8 cellular contexts compared by ENCODE assay signal in genomic region chr7:66740980-66741705, GRCh38. TPM values are rescaled to one million over a fixed set of nuclear protein-coding genes. Genes with fewer than 3 reads are reported as not detected.
DNase-seq lines count a peak whose midpoint lies in the region; ATAC-seq and TF ChIP-seq lines count a peak whose summit lies in the region.
"Not testable (repeated sequence)": the region's sequence is repeated elsewhere in the genome, so short reads cannot be mapped to it uniquely, and the experiment has no call there.

No MANE protein-coding gene starts in this region.

- H3K4me3 Mint-ChIP-seq in CD8-positive, alpha-beta memory T cell, result peak overlapping the region; percentile 93 to 97 (median 95)

- TF ChIP-seq CTCF in PC-9 (conservative IDR thresholded peaks at IDR 0.05), result not testable (repeated sequence)
- TF ChIP-seq CTCF in esophagus squamous epithelium (IDR thresholded peaks at IDR 0.05), result peak in 1 of 6 experiments; percentile 4

- H3K4me1 Mint-ChIP-seq in CD8-positive, alpha-beta memory T cell, result peaks cover 38 to 77% (median 47%) of the 10 kb centered on the region in 3 donors

- H3K4me3 ChIP-seq in CD8-positive, alpha-beta memory T cell (ENCODE audit: low read length), result peak overlapping the region; percentile 79
- peak overlapping the region; percentile 71 for H3K4me3 ChIP-seq in PC-9
- H3K4me3 ChIP-seq in esophagus squamous epithelium, result peak overlapping the region; percentile 86 to 99 (median 93)
- peak overlapping the region; percentile 67 for H3K4me3 ChIP-seq in mononuclear cell (ENCODE audit: low read length)

- not testable (repeated sequence) for H3K36me3 ChIP-seq in CD8-positive, alpha-beta memory T cell (ENCODE audit: insufficient read depth, low read length); PC-9 (ENCODE audit: low read depth)
- H3K36me3 ChIP-seq in esophagus squamous epithelium, result peaks cover 0 to 27% (median 0%) of the 10 kb centered on the region in 3 donors

- H3K27me3 Mint-ChIP-seq in CD8-positive, alpha-beta memory T cell, result not testable (repeated sequence)

- peak overlapping the region; percentile 95 for H3K27ac ChIP-seq in CD8-positive, alpha-beta memory T cell (ENCODE audit: low read depth, low read length)
- H3K27ac ChIP-seq in PC-9, result peak overlapping the region; percentile 62
- peak overlapping the region; percentile 98 to 100 (median 100) for H3K27ac ChIP-seq in esophagus squamous epithelium

- peak overlapping the region; percentile 84 for H3K4me2 ChIP-seq in PC-9

- 0 to 2% methylated on average over 2 to 5 of the region's 54 CpGs for WGBS in esophagus squamous epithelium, 2 donors

- H3K4me1 ChIP-seq in CD8-positive, alpha-beta memory T cell (ENCODE audit: insufficient read depth, low read length), result not testable (repeated sequence)
- H3K4me1 ChIP-seq in PC-9 (replicated peaks; ENCODE audit: insufficient read depth) (peaks cover 13% of the 10 kb centered on the region; the same call in 1 of the 2 replicates), esophagus squamous epithelium (peaks cover 11 to 63% (median 13%) of the 10 kb centered on the region in 3 donors), mononuclear cell (ENCODE audit: insufficient read depth, low read length) (peaks cover 53% of the 10 kb centered on the region)

- intact Hi-C loops in PC-9 (cut with micrococcal nuclease; ENCODE audit: unreplicated experiment), result loop anchor here (2.0 to 5.0 kb wide), 2 partner anchors 58 to 256 kb away; partner anchors contain the start of genes SBDS and TYW1
- intact Hi-C loops in esophagus squamous epithelium (cut with DNase I), result not testable (repeated sequence)

- H3K9me2 ChIP-seq in PC-9 (ENCODE audit: insufficient read depth), result not testable (repeated sequence)

- H3F3A ChIP-seq in PC-9 (ENCODE audit: insufficient read depth, low read depth), result peaks cover 11% of the 10 kb centered on the region

- POLR2A ChIA-PET in CD8-positive, alpha-beta memory T cell (lab: Charles Lee), result interaction anchor here (0.6 to 1.6 kb wide), 11 partner anchors 13 to 1328 kb away, joined by 3 to 8 read pairs (median 3); partner anchors contain the start of genes KCTD7, SBDS and TMEM248
- POLR2A ChIA-PET in PC-9 (lab: Charles Lee; ENCODE audit: unreplicated experiment), result interaction anchor here (0.5 to 0.6 kb wide), 3 partner anchors 57 to 689 kb away, joined by 3 to 6 read pairs (median 4); no protein-coding TSS in a partner anchor

- not testable (repeated sequence) for H3K27me3 ChIP-seq in CD8-positive, alpha-beta memory T cell (ENCODE audit: insufficient read depth, low read length, poor library complexity, severe bottlenecking); PC-9 (ENCODE audit: insufficient read depth, low read depth); esophagus squamous epithelium; mononuclear cell (ENCODE audit: insufficient read depth, low read length)

- TSS peak; percentile 34 for BruUV-seq in PC-9 (replicated peaks; lab: Mats Ljungman, UMichigan)

- TF ChIP-seq POLR2A in esophagus squamous epithelium (IDR thresholded peaks at IDR 0.05), result peak in 2 of 4 donors; percentile 9 to 42

- H3K36me3 Mint-ChIP-seq in CD8-positive, alpha-beta memory T cell, result peaks cover 0 to 25% (median 4%) of the 10 kb centered on the region in 3 donors

- not testable (repeated sequence) for H4K20me1 ChIP-seq in PC-9 (ENCODE audit: insufficient read depth)

- peak overlapping the region; percentile 76 for H2AFZ ChIP-seq in PC-9

- peaks cover 72% of the 10 kb centered on the region for H3K79me2 ChIP-seq in PC-9 (ENCODE audit: low read depth)

- H3K9me3 ChIP-seq in CD8-positive, alpha-beta memory T cell (ENCODE audit: low read length); PC-9 (ENCODE audit: insufficient read depth, low read depth); esophagus squamous epithelium; mononuclear cell (ENCODE audit: low read depth, low read length): not testable (repeated sequence)

- CTCF ChIA-PET in CD8-positive, alpha-beta memory T cell (lab: Charles Lee), result interaction anchor here (1.0 to 2.0 kb wide), 3 partner anchors 11 to 183 kb away, joined by 3 to 5 read pairs (median 5); no protein-coding TSS in a partner anchor
- CTCF ChIA-PET in PC-9 (lab: Charles Lee), result not testable (repeated sequence)

- peak in 3 of 5 donors; percentile 43 to 69 (median 46) for DNase-seq in CD8-positive, alpha-beta memory T cell
- peak in 1 of 2 experiments; percentile 44 for DNase-seq in PC-9
- DNase-seq in activated T-cell treated with anti-CD3 and anti-CD28 coated beads, Interleukin-2, amount 50 U/mL, for 48 hours, result peak; percentile 66 to 68
- not testable (repeated sequence) for DNase-seq in esophagus squamous epithelium (lab: John Stamatoyannopoulos, UW)
- peak; percentile 15 for DNase-seq in stimulated activated CD8-positive, alpha-beta memory T cell treated with anti-CD3 and anti-CD28 coated beads, Interleukin-12 subunit alpha, Interleukin-12 subunit beta, amount 100 ng/mL, for 4 hours (ENCODE audit: low read depth)

- not testable (repeated sequence) for H3K9me3 Mint-ChIP-seq in CD8-positive, alpha-beta memory T cell

- ATAC-seq in GM21360 (IDR thresholded peaks at IDR 0.05; ENCODE audit: unreplicated experiment) (peak; percentile 21), HG03460 (IDR thresholded peaks at IDR 0.05; ENCODE audit: unreplicated experiment) (peak; percentile 39)

- H3K27ac Mint-ChIP-seq in CD8-positive, alpha-beta memory T cell, result peak overlapping the region; percentile 33 to 98 (median 92)

RNA-seq across cellular contexts. Expression of gene RABGEF1, which starts 0.6 kb away (rescaled TPM):
- total RNA-seq in CD8-positive, alpha-beta memory T cell, result 10 to 100 TPM; 25.7 to 26.3 TPM
- polyA plus RNA-seq in CD8-positive, alpha-beta memory T cell, result 24.4 TPM
- total RNA-seq in PC-9 (2021), result 31.2 and 35.2 TPM in 2 replicates
- 10 to 100 TPM; 27.8 to 48.9 (median 33.5) TPM for total RNA-seq in esophagus squamous epithelium
- total RNA-seq in mononuclear cell, result 52.8 TPM
